Comparison of ENCODE assay signal across 23 cellular contexts in the genomic region with DNA sequence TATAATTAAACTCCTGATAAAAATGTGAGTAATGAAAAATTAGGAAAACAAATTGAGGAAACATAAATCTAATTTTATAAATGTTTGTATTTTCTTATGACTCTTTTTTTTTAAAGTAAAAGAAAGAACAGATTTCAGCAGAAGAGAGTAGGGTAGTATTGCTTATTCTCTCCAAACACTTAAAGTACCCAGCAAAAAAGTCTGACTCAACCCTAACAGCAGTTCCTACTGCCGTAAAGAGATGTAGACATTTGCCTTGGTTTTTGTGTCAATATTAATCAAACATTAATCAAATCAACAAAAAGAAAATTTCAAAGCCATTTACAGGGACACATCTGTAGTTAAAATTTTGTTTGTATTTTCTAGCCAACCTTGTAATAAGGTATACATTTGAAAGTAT.
"Had no signal": no experiment of that assay in that cellular context is flagged by ENCODE, and none has a peak within 500 bp of the region (broad histone marks: within the 10 kb centered on the region; RNA-seq: fewer than 3 reads in every experiment).

No MANE protein-coding gene starts in this region.

- H3K27me3 Mint-ChIP-seq: naive thymus-derived CD8-positive, alpha-beta T cell had no signal

- H3K9me3 Mint-ChIP-seq: naive thymus-derived CD8-positive, alpha-beta T cell; nephron progenitor cell; stimulated activated effector memory CD8-positive, alpha-beta T cell treated with anti-CD3 and anti-CD28 coated beads, Interleukin-12 subunit alpha, Interleukin-12 subunit beta, amount 100 ng/mL, for 72 hours had no signal

- H3K27ac ChIP-seq: dorsolateral prefrontal cortex, esophagus muscularis mucosa, foreskin keratinocyte, lower lobe of right lung, psoas muscle, sigmoid colon, thoracic aorta, tibial nerve, upper lobe of left lung had no signal

- ATAC-seq: left ventricle myocardium superior; lower lobe of right lung; naive thymus-derived CD8-positive, alpha-beta T cell; psoas muscle; right cardiac atrium; stimulated activated effector memory CD8-positive, alpha-beta T cell treated with anti-CD3 and anti-CD28 coated beads, Interleukin-12 subunit alpha, Interleukin-12 subunit beta, amount 100 ng/mL, for 72 hours had no signal

- H3K27ac Mint-ChIP-seq: nephron progenitor cell had no signal

- H3K4me1 ChIP-seq: esophagus muscularis mucosa, lower lobe of right lung, sigmoid colon, tibial nerve, upper lobe of left lung had no signal

- H3K27me3 ChIP-seq: dorsolateral prefrontal cortex, esophagus muscularis mucosa, foreskin keratinocyte, sigmoid colon, tibial nerve, upper lobe of left lung had no signal

- H3K4me3 ChIP-seq: dorsolateral prefrontal cortex, esophagus muscularis mucosa, lower lobe of right lung, psoas muscle, sigmoid colon, thoracic aorta, tibial nerve, upper lobe of left lung had no signal

- H3K36me3 ChIP-seq: esophagus muscularis mucosa, lower lobe of right lung, sigmoid colon, thoracic aorta, tibial nerve, upper lobe of left lung had no signal

- DNase-seq: dorsolateral prefrontal cortex; effector CD4-positive, alpha-beta T cell; foreskin keratinocyte; left ventricle myocardium superior; lower lobe of right lung; naive thymus-derived CD8-positive, alpha-beta T cell; nephron progenitor cell; nucleus accumbens; posterior cingulate gyrus; psoas muscle; right cardiac atrium; sigmoid colon; stimulated activated CD4-positive, alpha-beta T cell treated with anti-CD3 and anti-CD28 coated beads, Interleukin-2, amount 100 ng/mL, for 24 hours; stimulated activated CD4-positive, alpha-beta T cell treated with anti-CD3 and anti-CD28 coated beads, Interleukin-4, amount 100 ng/mL, for 24 hours; stimulated activated naive CD4-positive, alpha-beta T cell treated with Interleukin-2 at 50 U/mL for 16 hours; substantia nigra; upper lobe of left lung had no signal

- H3K4me3 Mint-ChIP-seq: naive thymus-derived CD8-positive, alpha-beta T cell; nephron progenitor cell; stimulated activated effector memory CD8-positive, alpha-beta T cell treated with anti-CD3 and anti-CD28 coated beads, Interleukin-12 subunit alpha, Interleukin-12 subunit beta, amount 100 ng/mL, for 72 hours had no signal

- H3K9me3 ChIP-seq: esophagus muscularis mucosa, lower lobe of right lung, psoas muscle, sigmoid colon, thoracic aorta, tibial nerve, upper lobe of left lung had no signal

- H3K4me1 Mint-ChIP-seq: nephron progenitor cell had no signal

- FAIRE-seq: keratinocyte, urothelium cell line had no signal
